In genomic region chr4:36823199-36823967, GRCh38 we compare ENCODE assay signal across 1 cellular context.
TF ChIP-seq lines count a peak whose summit lies in the region.

No MANE protein-coding gene starts in this region.

TF ChIP-seq in WTC11, 78 proteins besides CTCF, POLR2A, EP300 and RAD21 (continued from another document):
- no peak for TF ChIP-seq E2F5 (CRISPR knock-in tag; IDR thresholded peaks at IDR 0.05)
- TF ChIP-seq SMAD3 (CRISPR knock-in tag; IDR thresholded peaks at IDR 0.05; ENCODE audit: borderline replicate concordance) = no peak
- no peak for TF ChIP-seq CBFB (CRISPR knock-in tag; IDR thresholded peaks at IDR 0.05; ENCODE audit: low read depth)
TF ChIP-seq in WTC11: peak in this region for 0.
